23 cellular contexts compared by ENCODE assay signal in genomic region chr2:71813315-71813714, GRCh38.
"Had no signal": no experiment of that assay in that cellular context is flagged by ENCODE, and none has a peak within 500 bp of the region (broad histone marks: within the 10 kb centered on the region; RNA-seq: fewer than 3 reads in every experiment).

No MANE protein-coding gene starts in this region.

- H3K27ac Mint-ChIP-seq: dendritic cell treated with granulocyte-macrophage colony-stimulating factor and Interleukin-4, amounts not matched to agents 40 ng/mL and 50 ng/mL, for 4 days; natural killer cell; progenitor cell of endocrine pancreas; stimulated activated effector memory CD8-positive, alpha-beta T cell treated with anti-CD3 and anti-CD28 coated beads, Interleukin-12 subunit alpha, Interleukin-12 subunit beta, amount 100 ng/mL, for 72 hours had no signal

- H3K4me3 Mint-ChIP-seq: dendritic cell treated with granulocyte-macrophage colony-stimulating factor and Interleukin-4, amounts not matched to agents 40 ng/mL and 50 ng/mL, for 4 days; natural killer cell; stimulated activated effector memory CD8-positive, alpha-beta T cell treated with anti-CD3 and anti-CD28 coated beads, Interleukin-12 subunit alpha, Interleukin-12 subunit beta, amount 100 ng/mL, for 72 hours had no signal

- H3K36me3 ChIP-seq: esophagus muscularis mucosa, gastroesophageal sphincter, heart right ventricle, lower lobe of right lung, neutrophil, thoracic aorta, tibial nerve, upper lobe of left lung had no signal

- H3K4me1 ChIP-seq: foreskin keratinocyte, lower lobe of right lung, parathyroid adenoma, tibial nerve had no signal

- H3K9me3 ChIP-seq: esophagus muscularis mucosa, gastroesophageal sphincter, heart right ventricle, lower lobe of right lung, neutrophil, thoracic aorta, tibial nerve, upper lobe of left lung had no signal

- H3K27ac ChIP-seq: esophagus muscularis mucosa, foreskin keratinocyte, gastroesophageal sphincter, heart right ventricle, lower lobe of right lung, neutrophil, parathyroid adenoma, thoracic aorta, tibial nerve, upper lobe of left lung had no signal

- H3K36me3 Mint-ChIP-seq: natural killer cell; stimulated activated effector memory CD8-positive, alpha-beta T cell treated with anti-CD3 and anti-CD28 coated beads, Interleukin-12 subunit alpha, Interleukin-12 subunit beta, amount 100 ng/mL, for 72 hours had no signal

- H3K9ac ChIP-seq: parathyroid adenoma had no signal

- H3K9me3 Mint-ChIP-seq: dendritic cell treated with granulocyte-macrophage colony-stimulating factor and Interleukin-4, amounts not matched to agents 40 ng/mL and 50 ng/mL, for 4 days; natural killer cell had no signal

- H3K4me3 ChIP-seq: esophagus muscularis mucosa, gastroesophageal sphincter, heart right ventricle, lower lobe of right lung, thoracic aorta, tibial nerve, upper lobe of left lung had no signal

- H3K27me3 ChIP-seq: esophagus muscularis mucosa, gastroesophageal sphincter, heart right ventricle, tibial nerve, upper lobe of left lung had no signal

- H3K4me1 Mint-ChIP-seq: natural killer cell; stimulated activated effector memory CD8-positive, alpha-beta T cell treated with anti-CD3 and anti-CD28 coated beads, Interleukin-12 subunit alpha, Interleukin-12 subunit beta, amount 100 ng/mL, for 72 hours had no signal

- DNase-seq: effector CD8-positive, alpha-beta T cell; foreskin keratinocyte; heart right ventricle; hippocampal formation; kidney glomerular epithelial cell; left colon; left ventricle myocardium superior; lower lobe of right lung; natural killer cell; stimulated activated CD4-positive, alpha-beta T cell treated with anti-CD3 and anti-CD28 coated beads, Interleukin-2, amount 100 ng/mL, for 24 hours; stimulated activated CD4-positive, alpha-beta T cell treated with anti-CD3 and anti-CD28 coated beads, Interleukin-4, amount 100 ng/mL, for 24 hours; stimulated activated naive CD8-positive, alpha-beta T cell treated with anti-CD3 and anti-CD28 coated beads, Interleukin-15, Interleukin-2, amounts not matched to agents 100 U/mL and 50 U/mL, for 24 hours; substantia nigra; upper lobe of left lung had no signal
